3 cellular contexts compared by ENCODE assay signal in genomic region chr1:168265596-168265995, GRCh38.
"Had no signal": no experiment of that assay in that cellular context is flagged by ENCODE, and none has a peak within 500 bp of the region (broad histone marks: within the 10 kb centered on the region; RNA-seq: fewer than 3 reads in every experiment).

No MANE protein-coding gene starts in this region.

- H3K4me3 ChIP-seq: GM12878 had no signal

- ATAC-seq: GM12878 had no signal

- DNase-seq: GDM1, GF-D8 had no signal
